In the genomic region with DNA sequence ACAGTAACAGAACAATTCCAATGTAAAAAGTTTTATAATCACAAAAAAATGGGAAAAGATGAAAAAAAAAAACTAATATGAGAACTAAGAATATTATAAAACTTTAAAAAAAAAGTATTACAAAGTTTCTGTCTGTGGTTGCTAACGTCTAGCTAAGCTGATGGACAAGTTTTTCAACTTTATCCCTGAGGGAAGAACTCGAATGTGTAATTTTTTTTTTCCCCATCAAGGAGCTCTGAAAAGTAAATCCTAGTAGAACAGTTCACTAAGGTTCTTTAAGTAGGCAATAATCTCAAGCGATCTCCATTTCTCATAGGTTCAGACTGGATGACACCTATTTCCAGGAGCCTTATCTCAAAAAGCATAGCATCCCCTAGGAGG, we compare ENCODE assay signal across 2 cellular contexts.
A peak's percentile ranks its signal among the peaks of the same experiment; 100 is the strongest.
TF ChIP-seq lines count a peak whose summit lies in the region.

No MANE protein-coding gene starts in this region.

TF ChIP-seq in GM23338, 12 proteins besides CTCF, POLR2A, EP300 and RAD21:
- TF ChIP-seq JUNB (IDR thresholded peaks at IDR 0.05; ENCODE audit: unreplicated experiment) (no peak), ZNF331 (CRISPR knock-in tag; IDR thresholded peaks at IDR 0.05; ENCODE audit: low read depth) (no peak), CREB1 (CRISPR knock-in tag; IDR thresholded peaks at IDR 0.05; ENCODE audit: low read depth) (no peak), POLR2AphosphoS5 (IDR thresholded peaks at IDR 0.05; ENCODE audit: low read depth) (no peak), STAT1 (IDR thresholded peaks at IDR 0.05; ENCODE audit: unreplicated experiment) (no peak)
- TF ChIP-seq, protein P1, sequence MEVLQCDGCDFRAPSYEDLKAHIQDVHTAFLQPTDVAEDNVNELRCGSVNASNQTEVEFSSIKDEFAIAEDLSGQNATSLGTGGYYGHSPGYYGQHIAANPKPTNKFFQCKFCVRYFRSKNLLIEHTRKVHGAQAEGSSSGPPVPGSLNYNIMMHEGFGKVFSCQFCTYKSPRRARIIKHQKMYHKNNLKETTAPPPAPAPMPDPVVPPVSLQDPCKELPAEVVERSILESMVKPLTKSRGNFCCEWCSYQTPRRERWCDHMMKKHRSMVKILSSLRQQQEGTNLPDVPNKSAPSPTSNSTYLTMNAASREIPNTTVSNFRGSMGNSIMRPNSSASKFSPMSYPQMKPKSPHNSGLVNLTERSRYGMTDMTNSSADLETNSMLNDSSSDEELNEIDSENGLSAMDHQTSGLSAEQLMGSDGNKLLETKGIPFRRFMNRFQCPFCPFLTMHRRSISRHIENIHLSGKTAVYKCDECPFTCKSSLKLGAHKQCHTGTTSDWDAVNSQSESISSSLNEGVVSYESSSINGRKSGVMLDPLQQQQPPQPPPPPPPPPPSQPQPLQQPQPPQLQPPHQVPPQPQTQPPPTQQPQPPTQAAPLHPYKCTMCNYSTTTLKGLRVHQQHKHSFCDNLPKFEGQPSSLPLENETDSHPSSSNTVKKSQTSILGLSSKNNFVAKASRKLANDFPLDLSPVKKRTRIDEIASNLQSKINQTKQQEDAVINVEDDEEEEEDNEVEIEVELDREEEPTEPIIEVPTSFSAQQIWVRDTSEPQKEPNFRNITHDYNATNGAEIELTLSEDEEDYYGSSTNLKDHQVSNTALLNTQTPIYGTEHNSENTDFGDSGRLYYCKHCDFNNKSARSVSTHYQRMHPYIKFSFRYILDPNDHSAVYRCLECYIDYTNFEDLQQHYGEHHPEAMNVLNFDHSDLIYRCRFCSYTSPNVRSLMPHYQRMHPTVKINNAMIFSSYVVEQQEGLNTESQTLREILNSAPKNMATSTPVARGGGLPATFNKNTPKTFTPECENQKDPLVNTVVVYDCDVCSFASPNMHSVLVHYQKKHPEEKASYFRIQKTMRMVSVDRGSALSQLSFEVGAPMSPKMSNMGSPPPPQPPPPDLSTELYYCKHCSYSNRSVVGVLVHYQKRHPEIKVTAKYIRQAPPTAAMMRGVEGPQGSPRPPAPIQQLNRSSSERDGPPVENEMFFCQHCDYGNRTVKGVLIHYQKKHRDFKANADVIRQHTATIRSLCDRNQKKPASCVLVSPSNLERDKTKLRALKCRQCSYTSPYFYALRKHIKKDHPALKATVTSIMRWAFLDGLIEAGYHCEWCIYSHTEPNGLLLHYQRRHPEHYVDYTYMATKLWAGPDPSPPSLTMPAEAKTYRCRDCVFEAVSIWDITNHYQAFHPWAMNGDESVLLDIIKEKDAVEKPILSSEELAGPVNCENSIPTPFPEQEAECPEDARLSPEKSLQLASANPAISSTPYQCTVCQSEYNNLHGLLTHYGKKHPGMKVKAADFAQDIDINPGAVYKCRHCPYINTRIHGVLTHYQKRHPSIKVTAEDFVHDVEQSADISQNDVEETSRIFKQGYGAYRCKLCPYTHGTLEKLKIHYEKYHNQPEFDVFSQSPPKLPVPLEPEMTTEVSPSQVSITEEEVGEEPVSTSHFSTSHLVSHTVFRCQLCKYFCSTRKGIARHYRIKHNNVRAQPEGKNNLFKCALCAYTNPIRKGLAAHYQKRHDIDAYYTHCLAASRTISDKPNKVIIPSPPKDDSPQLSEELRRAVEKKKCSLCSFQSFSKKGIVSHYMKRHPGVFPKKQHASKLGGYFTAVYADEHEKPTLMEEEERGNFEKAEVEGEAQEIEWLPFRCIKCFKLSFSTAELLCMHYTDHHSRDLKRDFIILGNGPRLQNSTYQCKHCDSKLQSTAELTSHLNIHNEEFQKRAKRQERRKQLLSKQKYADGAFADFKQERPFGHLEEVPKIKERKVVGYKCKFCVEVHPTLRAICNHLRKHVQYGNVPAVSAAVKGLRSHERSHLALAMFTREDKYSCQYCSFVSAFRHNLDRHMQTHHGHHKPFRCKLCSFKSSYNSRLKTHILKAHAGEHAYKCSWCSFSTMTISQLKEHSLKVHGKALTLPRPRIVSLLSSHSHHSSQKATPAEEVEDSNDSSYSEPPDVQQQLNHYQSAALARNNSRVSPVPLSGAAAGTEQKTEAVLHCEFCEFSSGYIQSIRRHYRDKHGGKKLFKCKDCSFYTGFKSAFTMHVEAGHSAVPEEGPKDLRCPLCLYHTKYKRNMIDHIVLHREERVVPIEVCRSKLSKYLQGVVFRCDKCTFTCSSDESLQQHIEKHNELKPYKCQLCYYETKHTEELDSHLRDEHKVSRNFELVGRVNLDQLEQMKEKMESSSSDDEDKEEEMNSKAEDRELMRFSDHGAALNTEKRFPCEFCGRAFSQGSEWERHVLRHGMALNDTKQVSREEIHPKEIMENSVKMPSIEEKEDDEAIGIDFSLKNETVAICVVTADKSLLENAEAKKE (CRISPR knock-in tag; IDR thresholded peaks at IDR 0.05) = no peak
- TF ChIP-seq, protein P2, sequence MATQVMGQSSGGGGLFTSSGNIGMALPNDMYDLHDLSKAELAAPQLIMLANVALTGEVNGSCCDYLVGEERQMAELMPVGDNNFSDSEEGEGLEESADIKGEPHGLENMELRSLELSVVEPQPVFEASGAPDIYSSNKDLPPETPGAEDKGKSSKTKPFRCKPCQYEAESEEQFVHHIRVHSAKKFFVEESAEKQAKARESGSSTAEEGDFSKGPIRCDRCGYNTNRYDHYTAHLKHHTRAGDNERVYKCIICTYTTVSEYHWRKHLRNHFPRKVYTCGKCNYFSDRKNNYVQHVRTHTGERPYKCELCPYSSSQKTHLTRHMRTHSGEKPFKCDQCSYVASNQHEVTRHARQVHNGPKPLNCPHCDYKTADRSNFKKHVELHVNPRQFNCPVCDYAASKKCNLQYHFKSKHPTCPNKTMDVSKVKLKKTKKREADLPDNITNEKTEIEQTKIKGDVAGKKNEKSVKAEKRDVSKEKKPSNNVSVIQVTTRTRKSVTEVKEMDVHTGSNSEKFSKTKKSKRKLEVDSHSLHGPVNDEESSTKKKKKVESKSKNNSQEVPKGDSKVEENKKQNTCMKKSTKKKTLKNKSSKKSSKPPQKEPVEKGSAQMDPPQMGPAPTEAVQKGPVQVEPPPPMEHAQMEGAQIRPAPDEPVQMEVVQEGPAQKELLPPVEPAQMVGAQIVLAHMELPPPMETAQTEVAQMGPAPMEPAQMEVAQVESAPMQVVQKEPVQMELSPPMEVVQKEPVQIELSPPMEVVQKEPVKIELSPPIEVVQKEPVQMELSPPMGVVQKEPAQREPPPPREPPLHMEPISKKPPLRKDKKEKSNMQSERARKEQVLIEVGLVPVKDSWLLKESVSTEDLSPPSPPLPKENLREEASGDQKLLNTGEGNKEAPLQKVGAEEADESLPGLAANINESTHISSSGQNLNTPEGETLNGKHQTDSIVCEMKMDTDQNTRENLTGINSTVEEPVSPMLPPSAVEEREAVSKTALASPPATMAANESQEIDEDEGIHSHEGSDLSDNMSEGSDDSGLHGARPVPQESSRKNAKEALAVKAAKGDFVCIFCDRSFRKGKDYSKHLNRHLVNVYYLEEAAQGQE (IDR thresholded peaks at IDR 0.05; ENCODE audit: unreplicated experiment) = no peak
TF ChIP-seq in GM23338: peak in this region for 0.

TF ChIP-seq in GM12878, 131 proteins besides CTCF, POLR2A, EP300 and RAD21:
- no peak for TF ChIP-seq TAF1 (IDR thresholded peaks at IDR 0.05; ENCODE audit: borderline replicate concordance, low read depth, low read length)
- TF ChIP-seq, protein P3, sequence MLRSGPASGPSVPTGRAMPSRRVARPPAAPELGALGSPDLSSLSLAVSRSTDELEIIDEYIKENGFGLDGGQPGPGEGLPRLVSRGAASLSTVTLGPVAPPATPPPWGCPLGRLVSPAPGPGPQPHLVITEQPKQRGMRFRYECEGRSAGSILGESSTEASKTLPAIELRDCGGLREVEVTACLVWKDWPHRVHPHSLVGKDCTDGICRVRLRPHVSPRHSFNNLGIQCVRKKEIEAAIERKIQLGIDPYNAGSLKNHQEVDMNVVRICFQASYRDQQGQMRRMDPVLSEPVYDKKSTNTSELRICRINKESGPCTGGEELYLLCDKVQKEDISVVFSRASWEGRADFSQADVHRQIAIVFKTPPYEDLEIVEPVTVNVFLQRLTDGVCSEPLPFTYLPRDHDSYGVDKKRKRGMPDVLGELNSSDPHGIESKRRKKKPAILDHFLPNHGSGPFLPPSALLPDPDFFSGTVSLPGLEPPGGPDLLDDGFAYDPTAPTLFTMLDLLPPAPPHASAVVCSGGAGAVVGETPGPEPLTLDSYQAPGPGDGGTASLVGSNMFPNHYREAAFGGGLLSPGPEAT (IDR thresholded peaks at IDR 0.05; ENCODE audit: low read depth) = 0 out of 2 replicates have a peak, but pooled peaks have one; percentile 7
